ENCODE assay signal across 8 cellular contexts in genomic region chr12:91355150-91356006, GRCh38.
DNase-seq lines count a peak whose midpoint lies in the region; ATAC-seq, FAIRE-seq and TF ChIP-seq lines count a peak whose summit lies in the region.

No MANE protein-coding gene starts in this region.

- no peaks in the 10 kb centered on the region for H3K36me3 Mint-ChIP-seq in CD8-positive, alpha-beta memory T cell
- no peaks in the 10 kb centered on the region for H3K36me3 Mint-ChIP-seq in activated CD4-positive, alpha-beta memory T cell treated with anti-CD3 and anti-CD28 coated beads for 36 hours

- H3K4me3 Mint-ChIP-seq in CD8-positive, alpha-beta memory T cell = no peak overlapping the region
- H3K4me3 Mint-ChIP-seq in activated CD4-positive, alpha-beta memory T cell treated with anti-CD3 and anti-CD28 coated beads for 36 hours = no peak overlapping the region

- peaks cover 0 to 5% (median 0%) of the 10 kb centered on the region in 3 donors for H3K4me1 Mint-ChIP-seq in CD8-positive, alpha-beta memory T cell
- no peaks in the 10 kb centered on the region for H3K4me1 Mint-ChIP-seq in activated CD4-positive, alpha-beta memory T cell treated with anti-CD3 and anti-CD28 coated beads for 36 hours (ENCODE audit: low read depth)

- no peak overlapping the region for H3K4me3 ChIP-seq in CD8-positive, alpha-beta memory T cell (ENCODE audit: low read length)

- no peak overlapping the region for H3K27ac ChIP-seq in CD8-positive, alpha-beta memory T cell (ENCODE audit: low read depth, low read length)

- H3K9me3 ChIP-seq in CD8-positive, alpha-beta memory T cell (ENCODE audit: low read length) = no peaks in the 10 kb centered on the region

- POLR2A ChIA-PET in CD8-positive, alpha-beta memory T cell (lab: Charles Lee) = no interaction called here
- POLR2A ChIA-PET in activated CD4-positive, alpha-beta memory T cell treated with anti-CD3 and anti-CD28 coated beads for 36 hours (lab: Charles Lee) = no interaction called here

- ATAC-seq in HG03196 (IDR thresholded peaks at IDR 0.05; ENCODE audit: unreplicated experiment) = peak; percentile 95

- no peaks in the 10 kb centered on the region for H3K9me3 Mint-ChIP-seq in CD8-positive, alpha-beta memory T cell
- H3K9me3 Mint-ChIP-seq in activated CD4-positive, alpha-beta memory T cell treated with anti-CD3 and anti-CD28 coated beads for 36 hours = no peaks in the 10 kb centered on the region

- intact Hi-C loops in activated CD4-positive, alpha-beta memory T cell treated with anti-CD3 and anti-CD28 coated beads for 36 hours (cut with micrococcal nuclease) = loop anchor here (1.0 kb wide), 1 partner anchor 410 kb away; no protein-coding TSS in a partner anchor

- H3K27me3 Mint-ChIP-seq in CD8-positive, alpha-beta memory T cell = peaks cover 7 to 40% of the 10 kb centered on the region in 2 donors
- peaks cover 5% of the 10 kb centered on the region for H3K27me3 Mint-ChIP-seq in activated CD4-positive, alpha-beta memory T cell treated with anti-CD3 and anti-CD28 coated beads for 36 hours

- H3K36me3 ChIP-seq in CD8-positive, alpha-beta memory T cell (ENCODE audit: insufficient read depth, low read length) = no peaks in the 10 kb centered on the region

- no peaks in the 10 kb centered on the region for H3K4me1 ChIP-seq in CD8-positive, alpha-beta memory T cell (ENCODE audit: insufficient read depth, low read length)

- no peak overlapping the region for H3K27ac Mint-ChIP-seq in CD8-positive, alpha-beta memory T cell
- H3K27ac Mint-ChIP-seq in activated CD4-positive, alpha-beta memory T cell treated with anti-CD3 and anti-CD28 coated beads for 36 hours = no peak overlapping the region

- no peak for TF ChIP-seq POLR2A in erythroblast (IDR thresholded peaks at IDR 0.05; ENCODE audit: low read length)

- DNase-seq in CD8-positive, alpha-beta memory T cell = peak; percentile 4 to 55 (median 12)
- DNase-seq in GM19239 (ENCODE audit: insufficient read length, low spot score) (peak; percentile 20), NCI-H510A (lab: John Stamatoyannopoulos, UW) (peak; percentile 26), erythroblast (lab: John Stamatoyannopoulos, UW) (peak; percentile 36 to 60), mucosa of gallbladder (ENCODE audit: low spot score) (peak; percentile 79), superior temporal gyrus (ENCODE audit: extremely low spot score) (peak; percentile 88)
- DNase-seq in activated CD4-positive, alpha-beta memory T cell treated with anti-CD3 and anti-CD28 coated beads for 36 hours = peak; percentile 59

- peak; percentile 91 for FAIRE-seq in GM19239 (lab: Jason Lieb, UNC)

- CTCF ChIA-PET in CD8-positive, alpha-beta memory T cell (lab: Charles Lee) = interaction anchor here (0.9 to 1.1 kb wide), 2 partner anchors 10 to 266 kb away, joined by 3 read pairs; no protein-coding TSS in a partner anchor
- CTCF ChIA-PET in activated CD4-positive, alpha-beta memory T cell treated with anti-CD3 and anti-CD28 coated beads for 36 hours (lab: Charles Lee) = interaction anchor here (0.9 to 2.8 kb wide), 7 partner anchors 10 to 415 kb away, joined by 3 to 11 read pairs (median 4); no protein-coding TSS in a partner anchor

- no peaks in the 10 kb centered on the region for H3K27me3 ChIP-seq in CD8-positive, alpha-beta memory T cell (ENCODE audit: insufficient read depth, low read length, poor library complexity, severe bottlenecking)

Comparison
In these comparisons a context has a peak if more than half of its experiments do, and no peak if none do; other contexts are left out.
1. DNase-seq: peak in every context shown above with its lines; median percentile 88 in superior temporal gyrus; 79 in mucosa of gallbladder; 59 in activated CD4-positive, alpha-beta memory T cell treated with anti-CD3 and anti-CD28 coated beads for 36 hours; 48 in erythroblast; 26 in NCI-H510A; 20 in GM19239; 12 in CD8-positive, alpha-beta memory T cell.